ENCODE assay signal across 11 cellular contexts in genomic region chr19:42422092-42422575, GRCh38. TPM values are rescaled to one million over a fixed set of nuclear protein-coding genes. Genes with fewer than 3 reads are reported as not detected.
DNase-seq lines count a peak whose midpoint lies in the region; ATAC-seq, FAIRE-seq and TF ChIP-seq lines count a peak whose summit lies in the region.
"Had no signal": no experiment of that assay in that cellular context is flagged by ENCODE, and none has a peak within 500 bp of the region (broad histone marks: within the 10 kb centered on the region; RNA-seq: fewer than 3 reads in every experiment).

No MANE protein-coding gene starts in this region.

- peak overlapping the region in 1 of 2 donors; percentile 92 for H3K27ac Mint-ChIP-seq in effector memory CD8-positive, alpha-beta T cell
- peak overlapping the region; percentile 90 to 99 for H3K27ac Mint-ChIP-seq in natural killer cell

- H3K9me3 ChIP-seq in BE2C (no peaks in the 10 kb centered on the region; the same call in 1 of the 2 replicates), Karpas-422 (ENCODE audit: low read length) (no peaks in the 10 kb centered on the region)

- no peaks in the 10 kb centered on the region for H3K9me2 ChIP-seq in Karpas-422 (replicated peaks; ENCODE audit: insufficient read depth, low read length)

- H3K27me3 Mint-ChIP-seq in effector memory CD8-positive, alpha-beta T cell = no peaks in the 10 kb centered on the region
- no peaks in the 10 kb centered on the region for H3K27me3 Mint-ChIP-seq in natural killer cell (ENCODE audit: low read depth in 2 of 2)

- no peaks in the 10 kb centered on the region for H3K4me1 ChIP-seq in BE2C
- H3K4me1 ChIP-seq in Karpas-422 (ENCODE audit: low read length) = peaks cover 31% of the 10 kb centered on the region

- intact Hi-C loops in natural killer cell (cut with micrococcal nuclease) = loop anchor here (2.0 kb wide), 2 partner anchors 25 to 179 kb away; partner anchors contain the start of gene GSK3A

- peaks cover 38 to 42% of the 10 kb centered on the region in 2 donors for H3K4me1 Mint-ChIP-seq in effector memory CD8-positive, alpha-beta T cell (ENCODE audit: low read depth in 2 of 2)
- H3K4me1 Mint-ChIP-seq in natural killer cell = peaks cover 33 to 47% of the 10 kb centered on the region in 2 donors

- peaks cover 31% of the 10 kb centered on the region; the same call in 1 of the 2 replicates for H4K20me1 ChIP-seq in Karpas-422 (ENCODE audit: insufficient read depth, low read depth, low read length)

- no peak for TF ChIP-seq CTCF in BE2C (IDR thresholded peaks at IDR 0.05; ENCODE audit: low read depth, low read length)
- TF ChIP-seq CTCF in natural killer cell (IDR thresholded peaks at IDR 0.05) = no peak
- TF ChIP-seq CTCF in D721Med (IDR thresholded peaks at IDR 0.05; ENCODE audit: insufficient read depth, missing control alignments) = no peak

- H3K9ac ChIP-seq in Karpas-422 (ENCODE audit: low read length) = peak overlapping the region; percentile 88

- peak overlapping the region; percentile 73 for H3K4me2 ChIP-seq in Karpas-422 (ENCODE audit: low read depth, low read length, poor library complexity, severe bottlenecking)

- peak overlapping the region; percentile 92 for H3K27ac ChIP-seq in Karpas-422 (ENCODE audit: low read length)

- H3K4me3 ChIP-seq in BE2C (ENCODE audit: low read depth, low read length) = peak overlapping the region; percentile 72; the same call in 1 of the 2 replicates
- H3K4me3 ChIP-seq in Karpas-422 (ENCODE audit: low read length) = peak overlapping the region; percentile 78

- peaks cover 11% of the 10 kb centered on the region for H3K36me3 Mint-ChIP-seq in effector memory CD8-positive, alpha-beta T cell (ENCODE audit: insufficient read depth)
- H3K36me3 Mint-ChIP-seq in natural killer cell = no peaks in the 10 kb centered on the region

- ATAC-seq in effector memory CD8-positive, alpha-beta T cell (replicated peaks) = no peak
- ATAC-seq in natural killer cell (no peak), GM18909 (IDR thresholded peaks at IDR 0.05; ENCODE audit: poor library complexity, unreplicated experiment) (no peak), HG02759 (IDR thresholded peaks at IDR 0.05; ENCODE audit: unreplicated experiment) (no peak)

- DNase-seq in BE2C (no peak), Karpas-422 (no peak), natural killer cell (no peak), D721Med (ENCODE audit: insufficient read length, low spot score) (no peak), medulla oblongata (ENCODE audit: extremely low spot score) (no peak)
- DNase-seq in effector memory CD8-positive, alpha-beta T cell = no peak
- DNase-seq: GF-D8 had no signal

- H3K4me3 Mint-ChIP-seq in effector memory CD8-positive, alpha-beta T cell = peak overlapping the region; percentile 95 to 99
- peak overlapping the region; percentile 98 for H3K4me3 Mint-ChIP-seq in natural killer cell

- H3K27me3 ChIP-seq in BE2C = no peaks in the 10 kb centered on the region
- H3K27me3 ChIP-seq in Karpas-422 (ENCODE audit: low read length) = no peaks in the 10 kb centered on the region

- H3K79me2 ChIP-seq in Karpas-422 (ENCODE audit: low read length) = peaks cover 45% of the 10 kb centered on the region

- H2AFZ ChIP-seq in Karpas-422 (ENCODE audit: low read length) = no peak overlapping the region

- no peaks in the 10 kb centered on the region for H3K9me3 Mint-ChIP-seq in effector memory CD8-positive, alpha-beta T cell
- H3K9me3 Mint-ChIP-seq in natural killer cell = no peaks in the 10 kb centered on the region

- FAIRE-seq in D721Med (lab: Jason Lieb, UNC) = no peak

- H3K36me3 ChIP-seq in BE2C (no peaks in the 10 kb centered on the region), Karpas-422 (ENCODE audit: insufficient read depth, low read length) (peaks cover 7% of the 10 kb centered on the region; the same call in 1 of the 2 replicates)

RNA-seq across cellular contexts. Expression of gene LIPE, which starts 5.1 kb away (rescaled TPM):
- polyA plus RNA-seq in BE2C (2012; ENCODE audit: insufficient read depth, insufficient read length, low read depth) = 14.8 TPM
- total RNA-seq in Karpas-422 (2014; rRNA removed; shearing (Covaris generic); ENCODE audit: low replicate concordance) = 16.3 and 50.6 TPM in 2 replicates
- 10 to 100 TPM in 2 of 3 donors, 1 to 10 TPM in 1; 5.3 to 13.3 (median 11.7) TPM for total RNA-seq in natural killer cell

RNA-seq across cellular contexts. Expression of gene CXCL17, which starts 20.6 kb away (rescaled TPM):
- not detected for polyA plus RNA-seq in BE2C (2012; ENCODE audit: insufficient read depth, insufficient read length, low read depth)
- total RNA-seq in Karpas-422 (2014; rRNA removed; shearing (Covaris generic); ENCODE audit: low replicate concordance) = not detected in 2 replicates
- total RNA-seq in natural killer cell = not detected
- total RNA-seq: activated CD8-positive, alpha-beta memory T cell treated with anti-CD3 and anti-CD28 coated beads for 36 hours; glomerular endothelial cell had no signal

RNA-seq across cellular contexts. Expression of gene CNFN, which starts 32.0 kb away (rescaled TPM):
- polyA plus RNA-seq in BE2C (2012; ENCODE audit: insufficient read depth, insufficient read length, low read depth) = 1.5 TPM
- not detected in 2 replicates for total RNA-seq in Karpas-422 (2014; rRNA removed; shearing (Covaris generic); ENCODE audit: low replicate concordance)
- total RNA-seq in natural killer cell = 1 to 10 TPM in 1 of 3 donors, not detected in 2; 1.3 TPM
- total RNA-seq: activated CD8-positive, alpha-beta memory T cell treated with anti-CD3 and anti-CD28 coated beads for 36 hours; glomerular endothelial cell had no signal
